In genomic region chr11:85752890-85753581, GRCh38 we compare ENCODE assay signal across 9 cellular contexts. TPM values are rescaled to one million over a fixed set of nuclear protein-coding genes. Genes with fewer than 3 reads are reported as not detected.
DNase-seq lines count a peak whose midpoint lies in the region; ATAC-seq and TF ChIP-seq lines count a peak whose summit lies in the region.
"Had no signal": no experiment of that assay in that cellular context is flagged by ENCODE, and none has a peak within 500 bp of the region (broad histone marks: within the 10 kb centered on the region; RNA-seq: fewer than 3 reads in every experiment).

No MANE protein-coding gene starts in this region.

- H3K27me3 Mint-ChIP-seq in activated CD4-positive, alpha-beta T cell treated with anti-CD3 and anti-CD28 coated beads for 36 hours = no peaks in the 10 kb centered on the region
- H3K27me3 Mint-ChIP-seq in activated naive CD8-positive, alpha-beta T cell treated with anti-CD3 and anti-CD28 coated beads, Interleukin-2, amount 50 U/mL, for 24 hours = peaks cover 2% of the 10 kb centered on the region

- H2AFZ ChIP-seq in DND-41 (ENCODE audit: low read depth, low read length) = no peak overlapping the region

- peaks cover 2% of the 10 kb centered on the region for H3K9me3 Mint-ChIP-seq in activated CD4-positive, alpha-beta T cell treated with anti-CD3 and anti-CD28 coated beads for 36 hours (ENCODE audit: low read depth)
- peaks cover 3% of the 10 kb centered on the region for H3K9me3 Mint-ChIP-seq in activated naive CD8-positive, alpha-beta T cell treated with anti-CD3 and anti-CD28 coated beads, Interleukin-2, amount 50 U/mL, for 24 hours

- H3K27ac ChIP-seq in DND-41 (ENCODE audit: low read length) (no peak overlapping the region), WERI-Rb-1 (no peak overlapping the region)

- H3K36me3 Mint-ChIP-seq in activated CD4-positive, alpha-beta T cell treated with anti-CD3 and anti-CD28 coated beads for 36 hours (ENCODE audit: low read depth) = peaks cover 3% of the 10 kb centered on the region
- peaks cover 3% of the 10 kb centered on the region for H3K36me3 Mint-ChIP-seq in activated naive CD8-positive, alpha-beta T cell treated with anti-CD3 and anti-CD28 coated beads, Interleukin-2, amount 50 U/mL, for 24 hours (ENCODE audit: low read depth)

- peak overlapping the region; percentile 47 for H3K4me3 Mint-ChIP-seq in activated CD4-positive, alpha-beta T cell treated with anti-CD3 and anti-CD28 coated beads for 36 hours
- H3K4me3 Mint-ChIP-seq in activated naive CD8-positive, alpha-beta T cell treated with anti-CD3 and anti-CD28 coated beads, Interleukin-2, amount 50 U/mL, for 24 hours = peak overlapping the region; percentile 56

- no peaks in the 10 kb centered on the region for H3K36me3 ChIP-seq in DND-41 (ENCODE audit: insufficient read depth, low read length)
- no peaks in the 10 kb centered on the region for H3K36me3 ChIP-seq in WERI-Rb-1

- DNase-seq in DND-41 (peak; percentile 93), WERI-Rb-1 (no peak), SW480 (ENCODE audit: low spot score) (no peak), NCI-H2029 treated with DMSO at 0.1 percent for 48 hours (lab: John Stamatoyannopoulos, UW) (no peak)
- DNase-seq in activated CD4-positive, alpha-beta T cell treated with anti-CD3 and anti-CD28 coated beads for 36 hours = peak; percentile 90
- peak; percentile 77 for DNase-seq in activated naive CD8-positive, alpha-beta T cell treated with anti-CD3 and anti-CD28 coated beads, Interleukin-2, amount 50 U/mL, for 24 hours
- DNase-seq in stimulated activated CD4-positive, alpha-beta T cell treated with anti-CD3 and anti-CD28 coated beads, Interleukin-2, amount 100 ng/mL, for 48 hours = peak; percentile 65 to 68
- DNase-seq: NCI-H1092 had no signal

- H3K27ac Mint-ChIP-seq in activated CD4-positive, alpha-beta T cell treated with anti-CD3 and anti-CD28 coated beads for 36 hours = peak overlapping the region; percentile 94
- H3K27ac Mint-ChIP-seq in activated naive CD8-positive, alpha-beta T cell treated with anti-CD3 and anti-CD28 coated beads, Interleukin-2, amount 50 U/mL, for 24 hours = peak overlapping the region; percentile 86

- no peak overlapping the region for H3K4me3 ChIP-seq in DND-41 (ENCODE audit: low read depth in 1 of 2, low read length in 2 of 2)
- H3K4me3 ChIP-seq in WERI-Rb-1 (ENCODE audit: low read depth, low read length) = no peak overlapping the region

- CTCF ChIA-PET in activated CD4-positive, alpha-beta T cell treated with anti-CD3 and anti-CD28 coated beads for 36 hours (lab: Charles Lee) = no interaction called here

- H3K4me2 ChIP-seq in DND-41 (ENCODE audit: insufficient read depth, low read length) = no peak overlapping the region

- H3K4me1 ChIP-seq in DND-41 (ENCODE audit: insufficient read depth, low read length) = peaks cover 20% of the 10 kb centered on the region

- H4K20me1 ChIP-seq in DND-41 (ENCODE audit: insufficient read depth, low read length) = peaks cover 62% of the 10 kb centered on the region

- H3K9me3 ChIP-seq in DND-41 (ENCODE audit: insufficient read depth, low read length, severe bottlenecking) (no peaks in the 10 kb centered on the region), WERI-Rb-1 (ENCODE audit: severe bottlenecking) (no peaks in the 10 kb centered on the region)

- TF ChIP-seq CTCF in DND-41 (IDR thresholded peaks at IDR 0.05; ENCODE audit: borderline replicate concordance, extremely low read depth, low read length, poor library complexity, severe bottlenecking) = no peak
- no peak for TF ChIP-seq CTCF in WERI-Rb-1 (IDR thresholded peaks at IDR 0.05; ENCODE audit: low read depth, low read length)

- POLR2A ChIA-PET in activated CD4-positive, alpha-beta T cell treated with anti-CD3 and anti-CD28 coated beads for 36 hours (lab: Charles Lee) = interaction anchor here (0.6 to 0.8 kb wide), 4 partner anchors 195 to 1548 kb away, joined by 4 to 6 read pairs (median 4); no protein-coding TSS in a partner anchor

- H3K79me2 ChIP-seq in DND-41 (ENCODE audit: insufficient read depth, low read length) = no peaks in the 10 kb centered on the region

- no peak overlapping the region for H3K9ac ChIP-seq in DND-41 (ENCODE audit: low read depth, low read length)

- H3K27me3 ChIP-seq in DND-41 (ENCODE audit: insufficient read depth, low read length, poor library complexity) (peaks cover 77% of the 10 kb centered on the region), WERI-Rb-1 (ENCODE audit: insufficient read depth, low read depth, severe bottlenecking) (peaks cover 7% of the 10 kb centered on the region)

- intact Hi-C loops in activated CD4-positive, alpha-beta T cell treated with anti-CD3 and anti-CD28 coated beads for 36 hours (cut with DNase I, micrococcal nuclease) = loop anchor here (1.0 to 10.0 kb wide), 13 partner anchors 15 to 1054 kb away; partner anchors contain the start of genes TMEM126B (in 2 of the 2), CREBZF (in 1 of the 2) and SYTL2 (in 1 of the 2)

- ATAC-seq in DND-41 (ENCODE audit: insufficient read depth, low read depth) (peak; percentile 99), HG03354 (IDR thresholded peaks at IDR 0.05; ENCODE audit: poor library complexity, severe bottlenecking, unreplicated experiment) (no peak)
- peak; percentile 89 for ATAC-seq in activated CD4-positive, alpha-beta T cell treated with anti-CD3 and anti-CD28 coated beads for 36 hours
- ATAC-seq in activated naive CD8-positive, alpha-beta T cell treated with anti-CD3 and anti-CD28 coated beads, Interleukin-2, amount 50 U/mL, for 24 hours = peak; percentile 91

- H3K4me1 Mint-ChIP-seq in activated CD4-positive, alpha-beta T cell treated with anti-CD3 and anti-CD28 coated beads for 36 hours = peaks cover 91% of the 10 kb centered on the region
- peaks cover 96% of the 10 kb centered on the region for H3K4me1 Mint-ChIP-seq in activated naive CD8-positive, alpha-beta T cell treated with anti-CD3 and anti-CD28 coated beads, Interleukin-2, amount 50 U/mL, for 24 hours

RNA-seq across cellular contexts. Expression of gene SYTL2, which starts 57.9 kb away (rescaled TPM):
- total RNA-seq in activated CD4-positive, alpha-beta T cell treated with anti-CD3 and anti-CD28 coated beads for 36 hours = 1 to 10 TPM; 5.2 to 6.8 TPM

Comparison
In these comparisons a context has a peak if more than half of its experiments do, and no peak if none do; other contexts are left out.
1. DNase-seq: peak in DND-41 (single experiment), activated CD4-positive, alpha-beta T cell treated with anti-CD3 and anti-CD28 coated beads for 36 hours (single experiment), activated naive CD8-positive, alpha-beta T cell treated with anti-CD3 and anti-CD28 coated beads, Interleukin-2, amount 50 U/mL, for 24 hours (single experiment) and stimulated activated CD4-positive, alpha-beta T cell treated with anti-CD3 and anti-CD28 coated beads, Interleukin-2, amount 100 ng/mL, for 48 hours (2 of 2); none in WERI-Rb-1 (single experiment), SW480 (single experiment) and NCI-H2029 treated with DMSO at 0.1 percent for 48 hours (single experiment).